Comparison of ENCODE assay signal across 8 cellular contexts in genomic region chr17:1764274-1764673, GRCh38. TPM values are rescaled to one million over a fixed set of nuclear protein-coding genes. Genes with fewer than 3 reads are reported as not detected.
DNase-seq lines count a peak whose midpoint lies in the region; ATAC-seq and TF ChIP-seq lines count a peak whose summit lies in the region.

No MANE protein-coding gene starts in this region.

- peak overlapping the region; percentile 86 for H3K27ac ChIP-seq in AG04450 (ENCODE audit: low read depth, low read length)
- H3K27ac ChIP-seq in psoas muscle: peak overlapping the region; percentile 92

- CTCF ChIA-PET in AG04450 (lab: Charles Lee): interaction anchor here (1.8 kb wide), 1 partner anchor 20 kb away, joined by 7 read pairs; no protein-coding TSS in a partner anchor

- H3K4me3 ChIP-seq in AG04450 (ENCODE audit: low read depth, low read length) (peak overlapping the region; percentile 75), NB4 (ENCODE audit: low read depth, low read length) (no peak overlapping the region), psoas muscle (peak overlapping the region; percentile 71)

- peak; percentile 19 to 42 (median 32) for ATAC-seq in psoas muscle
- ATAC-seq in GM18909 (IDR thresholded peaks at IDR 0.05; ENCODE audit: poor library complexity, unreplicated experiment): no peak

- peaks cover 0 to 23% of the 10 kb centered on the region in 2 donors for H3K36me3 ChIP-seq in psoas muscle (ENCODE audit: insufficient read depth in 1 of 2, low read depth in 1 of 2)

- TF ChIP-seq POLR2A in NB4 (IDR thresholded peaks at IDR 0.05; ENCODE audit: extremely low read depth, insufficient read length): no peak

- H3K9me3 ChIP-seq in AG04450 (ENCODE audit: control insufficient read depth, insufficient read depth, low read length) (no peaks in the 10 kb centered on the region; the same call in 1 of the 2 replicates), psoas muscle (no peaks in the 10 kb centered on the region)

- TF ChIP-seq CTCF in AG04450 (IDR thresholded peaks at IDR 0.05; ENCODE audit: low read depth, low read length) (no peak), NB4 (IDR thresholded peaks at IDR 0.05; ENCODE audit: low read depth, low read length) (no peak), psoas muscle (IDR thresholded peaks at IDR 0.05) (no peak)

- POLR2A ChIA-PET in AG04450 (lab: Yijun Ruan, JAX): interaction anchor here (0.7 to 1.4 kb wide), 7 partner anchors 9 to 115 kb away, joined by 3 to 18 read pairs (median 4); partner anchors contain the start of gene WDR81

- DNase-seq in AG04450 (ENCODE audit: low read depth, low spot score) (peak; percentile 75), NB4 (ENCODE audit: low read depth) (peak; percentile 74), activated T-cell treated with anti-CD3 and anti-CD28 coated beads for 48 hours (ENCODE audit: low read depth) (peak; percentile 25), fibroblast of gingiva (ENCODE audit: low read depth) (peak; percentile 85), psoas muscle (peak; percentile 77 to 89), cortex of kidney (lab: John Stamatoyannopoulos, UW) (no peak), superior temporal gyrus (ENCODE audit: extremely low spot score) (no peak)

- peaks cover 51% of the 10 kb centered on the region for H3K4me1 ChIP-seq in psoas muscle

- 0 to 6% (median 3%) methylated on average over 11 of the region's 11 CpGs for WGBS in psoas muscle, 3 donors

- H3K27me3 ChIP-seq in AG04450 (ENCODE audit: control insufficient read depth, insufficient read depth, low read length) (no peaks in the 10 kb centered on the region), psoas muscle (ENCODE audit: insufficient read depth in 3 of 3, low read length in 2 of 3) (no peaks in the 10 kb centered on the region)

- intact Hi-C loops in psoas muscle (cut with DNase I): loop anchor here in 1 of 2 donors (5.0 kb wide), 1 partner anchor 37 kb away; no protein-coding TSS in a partner anchor

RNA-seq across cellular contexts. Expression of gene SERPINF1, which starts 2.4 kb away (rescaled TPM):
- polyA plus RNA-seq in AG04450 (2011; rRNA removed) (376 and 473 TPM in 2 replicates), psoas muscle (100 to 1,000 TPM; 236 to 500 (median 365) TPM)
- 64.2 and 93.9 TPM in 2 replicates for polyA minus RNA-seq in AG04450 (2011; rRNA and poly(A)+ RNA removed)
- total RNA-seq in psoas muscle: 100 to 1,000 TPM; 300 to 485 (median 454) TPM

RNA-seq across cellular contexts. Expression of gene SERPINF2, which starts 21.6 kb away (rescaled TPM):
- polyA plus RNA-seq in AG04450 (2011; rRNA removed) (0.07 TPM in 1 of 2 replicates, not detected in the other), psoas muscle (1 to 10 TPM; 2.4 to 3.9 (median 3.7) TPM)
- polyA minus RNA-seq in AG04450 (2011; rRNA and poly(A)+ RNA removed): not detected in 2 replicates
- total RNA-seq in psoas muscle: 1 to 10 TPM in 2 of 4 donors, under 1 TPM in 2; 0.74 to 4.0 (median 2.2) TPM

RNA-seq across cellular contexts. Expression of gene WDR81, which starts 39.8 kb away (rescaled TPM):
- polyA plus RNA-seq in AG04450 (2011; rRNA removed) (2.9 and 3.6 TPM in 2 replicates), psoas muscle (10 to 100 TPM; 18.1 to 27.9 (median 18.5) TPM)
- 5.7 and 6.9 TPM in 2 replicates for polyA minus RNA-seq in AG04450 (2011; rRNA and poly(A)+ RNA removed)
- 10 to 100 TPM; 15.1 to 23.7 (median 20.8) TPM for total RNA-seq in psoas muscle

RNA-seq across cellular contexts. Expression of gene TLCD2, which starts 54.1 kb away (rescaled TPM):
- polyA plus RNA-seq in AG04450 (2011; rRNA removed): 3.0 and 3.1 TPM in 2 replicates
- 3.1 and 3.2 TPM in 2 replicates for polyA minus RNA-seq in AG04450 (2011; rRNA and poly(A)+ RNA removed)
- total RNA-seq in psoas muscle: 1 to 10 TPM; 1.6 to 2.9 (median 1.9) TPM
- 1 to 10 TPM; 1.1 to 1.4 (median 1.1) TPM for polyA plus RNA-seq in psoas muscle

Comparison
In these comparisons a context has a peak if more than half of its experiments do, and no peak if none do; other contexts are left out.
1. DNase-seq: peak in AG04450 (single experiment), NB4 (single experiment), activated T-cell treated with anti-CD3 and anti-CD28 coated beads for 48 hours (single experiment), fibroblast of gingiva (single experiment) and psoas muscle (2 of 2); none in cortex of kidney (single experiment) and superior temporal gyrus (single experiment).